1 cellular context compared by ENCODE assay signal in the genomic region with DNA sequence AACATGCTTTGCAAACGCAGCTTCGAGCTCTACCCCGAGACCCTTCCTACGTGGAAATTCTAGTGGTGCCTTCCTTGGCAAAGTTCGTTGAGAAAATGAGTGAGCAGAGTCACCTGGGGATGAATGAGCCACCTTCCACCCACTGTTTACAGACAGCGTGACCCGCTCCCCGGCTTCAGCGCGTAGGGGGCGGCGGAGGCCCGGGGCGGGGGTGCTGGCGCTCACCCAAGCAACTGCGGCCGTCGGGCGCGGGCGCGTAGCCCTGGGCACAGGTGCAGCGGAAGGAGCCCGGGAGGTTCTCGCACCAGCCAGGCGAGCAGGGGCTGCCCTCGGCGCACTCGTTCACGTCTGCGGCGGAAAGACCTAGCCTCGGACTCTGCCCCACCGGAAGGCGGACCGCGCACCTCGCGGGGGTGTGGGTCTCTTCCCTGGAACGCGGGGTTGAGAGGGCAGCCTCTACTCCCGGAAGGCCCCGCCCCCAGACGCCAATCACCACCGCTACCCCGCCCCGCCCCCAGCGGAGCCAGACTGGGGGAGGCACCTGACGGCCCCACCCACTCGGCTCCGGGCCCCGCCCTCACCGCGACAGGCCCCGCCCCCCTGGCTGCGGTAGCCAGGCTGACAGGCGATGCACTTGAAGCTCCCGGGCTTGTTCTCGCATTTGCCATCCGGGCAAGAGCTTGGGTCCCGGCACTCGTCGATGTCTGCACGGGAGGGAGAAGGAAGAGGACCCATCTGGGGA.
TF ChIP-seq lines count a peak whose summit lies in the region.

No MANE protein-coding gene starts in this region.

TF ChIP-seq in K562, 482 proteins besides CTCF, POLR2A, EP300 and RAD21 (continued from another document and continues in another):
- TF ChIP-seq ELK3 (CRISPR knock-in tag; IDR thresholded peaks at IDR 0.05) (no peak), ZNF184 (CRISPR knock-in tag; IDR thresholded peaks at IDR 0.05) (no peak), ZNF175 (CRISPR knock-in tag; IDR thresholded peaks at IDR 0.05; ENCODE audit: low read depth) (no peak), RNF219 (CRISPR knock-in tag; IDR thresholded peaks at IDR 0.05) (no peak), ZNF347 (CRISPR knock-in tag; IDR thresholded peaks at IDR 0.05; ENCODE audit: low read depth) (no peak), ZFP30 (CRISPR knock-in tag; IDR thresholded peaks at IDR 0.05; ENCODE audit: borderline replicate concordance) (no peak), ZNF584 (CRISPR knock-in tag; IDR thresholded peaks at IDR 0.05; ENCODE audit: low read depth) (no peak), SIX5 (IDR thresholded peaks at IDR 0.05; ENCODE audit: borderline replicate concordance in 1 of 2, insufficient read depth in 1 of 2, low read depth in 1 of 2, low read length in 2 of 2) (no peak), ZNF274 (IDR thresholded peaks at IDR 0.05; ENCODE audit: borderline replicate concordance, low read depth, low read length) (no peak), TAF9B (IDR thresholded peaks at IDR 0.05; ENCODE audit: partially characterized antibody) (no peak), SP2 (IDR thresholded peaks at IDR 0.05; ENCODE audit: extremely low read depth, low read depth, low read length, poor library complexity, severe bottlenecking) (no peak), XRCC4 (IDR thresholded peaks at IDR 0.05; ENCODE audit: extremely low read depth, insufficient read depth, insufficient read length) (no peak), ZNF384 (IDR thresholded peaks at IDR 0.05; ENCODE audit: low read depth, low read length) (no peak), THAP12 (CRISPR knock-in tag; IDR thresholded peaks at IDR 0.05) (no peak), ADNP (tag; IDR thresholded peaks at IDR 0.05) (no peak), NFIC (IDR thresholded peaks at IDR 0.05) (peak; percentile 86), POU5F1 (IDR thresholded peaks at IDR 0.05; ENCODE audit: borderline replicate concordance, low read depth, low read length, partially characterized antibody) (no peak), CBFB (CRISPR knock-in tag; IDR thresholded peaks at IDR 0.05) (no peak), TAF15 (IDR thresholded peaks at IDR 0.05; ENCODE audit: low read depth, low read length) (no peak), SOX6 (IDR thresholded peaks at IDR 0.05) (no peak), NCOA6 (IDR thresholded peaks at IDR 0.05) (no peak), MIER1 (IDR thresholded peaks at IDR 0.05; ENCODE audit: low read depth) (no peak), RB1 (IDR thresholded peaks at IDR 0.05; ENCODE audit: low read depth) (0 out of 2 replicates have a peak, but pooled peaks have one; percentile 35), TCF15 (CRISPR knock-in tag; IDR thresholded peaks at IDR 0.05) (no peak; the same call in 1 of the 2 replicates), WHSC1 (IDR thresholded peaks at IDR 0.05; ENCODE audit: low read length) (no peak), HMG20B (CRISPR knock-in tag; IDR thresholded peaks at IDR 0.05) (no peak), OTX1 (CRISPR knock-in tag; IDR thresholded peaks at IDR 0.05) (no peak), ZBTB7A (IDR thresholded peaks at IDR 0.05; ENCODE audit: borderline replicate concordance, control insufficient read depth, low read depth, low read length) (peak; percentile 79; the same call in 1 of the 2 replicates), NELFE (IDR thresholded peaks at IDR 0.05; ENCODE audit: insufficient read depth, insufficient read length) (no peak), TBP (optimal IDR thresholded peaks at IDR 0.05; ENCODE audit: low read depth, low read length) (peak; percentile 19), PML (IDR thresholded peaks at IDR 0.05; ENCODE audit: low read length) (no peak), SIN3A (IDR thresholded peaks at IDR 0.05; ENCODE audit: borderline replicate concordance in 2 of 2, control insufficient read depth in 1 of 2, low read depth in 2 of 2, low read length in 2 of 2) (0 out of 4 replicates have a peak, but pooled peaks of 1 of the 2 experiments have one; percentile 51), BRD4 (IDR thresholded peaks at IDR 0.05) (no peak), ZBTB17 (CRISPR knock-in tag; IDR thresholded peaks at IDR 0.05) (no peak), MYC (IDR thresholded peaks at IDR 0.05; ENCODE audit: low read depth, low read length) (no peak), MYC (CRISPR knock-in tag; IDR thresholded peaks at IDR 0.05; ENCODE audit: borderline replicate concordance, low read depth) (no peak), ELF1 (tag; IDR thresholded peaks at IDR 0.05) (no peak), HNRNPL (IDR thresholded peaks at IDR 0.05; ENCODE audit: low read depth, low read length) (peak; percentile 42; the same call in 1 of the 2 replicates), IRF2 (CRISPR knock-in tag; IDR thresholded peaks at IDR 0.05) (no peak), JUN (IDR thresholded peaks at IDR 0.05; ENCODE audit: borderline replicate concordance, low read depth, low read length) (no peak), JUN (CRISPR knock-in tag; IDR thresholded peaks at IDR 0.05; ENCODE audit: borderline replicate concordance) (no peak), ZNF316 (IDR thresholded peaks at IDR 0.05) (no peak), CCAR2 (IDR thresholded peaks at IDR 0.05; ENCODE audit: low read depth, low read length) (no peak), DDX20 (tag; IDR thresholded peaks at IDR 0.05; ENCODE audit: low read depth) (no peak), ZNF507 (tag; conservative IDR thresholded peaks at IDR 0.05) (no peak), NFXL1 (CRISPR knock-in tag; IDR thresholded peaks at IDR 0.05) (no peak), KLF1 (tag; IDR thresholded peaks at IDR 0.05) (no peak; the same call in 1 of the 2 replicates), CXXC5 (CRISPR knock-in tag; IDR thresholded peaks at IDR 0.05) (peak; percentile 82), GATA2 (CRISPR knock-in tag; IDR thresholded peaks at IDR 0.05) (no peak)
- TF ChIP-seq, protein P1, sequence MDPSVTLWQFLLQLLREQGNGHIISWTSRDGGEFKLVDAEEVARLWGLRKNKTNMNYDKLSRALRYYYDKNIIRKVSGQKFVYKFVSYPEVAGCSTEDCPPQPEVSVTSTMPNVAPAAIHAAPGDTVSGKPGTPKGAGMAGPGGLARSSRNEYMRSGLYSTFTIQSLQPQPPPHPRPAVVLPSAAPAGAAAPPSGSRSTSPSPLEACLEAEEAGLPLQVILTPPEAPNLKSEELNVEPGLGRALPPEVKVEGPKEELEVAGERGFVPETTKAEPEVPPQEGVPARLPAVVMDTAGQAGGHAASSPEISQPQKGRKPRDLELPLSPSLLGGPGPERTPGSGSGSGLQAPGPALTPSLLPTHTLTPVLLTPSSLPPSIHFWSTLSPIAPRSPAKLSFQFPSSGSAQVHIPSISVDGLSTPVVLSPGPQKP (CRISPR knock-in tag; IDR thresholded peaks at IDR 0.05), result no peak
- TF ChIP-seq, protein P2, sequence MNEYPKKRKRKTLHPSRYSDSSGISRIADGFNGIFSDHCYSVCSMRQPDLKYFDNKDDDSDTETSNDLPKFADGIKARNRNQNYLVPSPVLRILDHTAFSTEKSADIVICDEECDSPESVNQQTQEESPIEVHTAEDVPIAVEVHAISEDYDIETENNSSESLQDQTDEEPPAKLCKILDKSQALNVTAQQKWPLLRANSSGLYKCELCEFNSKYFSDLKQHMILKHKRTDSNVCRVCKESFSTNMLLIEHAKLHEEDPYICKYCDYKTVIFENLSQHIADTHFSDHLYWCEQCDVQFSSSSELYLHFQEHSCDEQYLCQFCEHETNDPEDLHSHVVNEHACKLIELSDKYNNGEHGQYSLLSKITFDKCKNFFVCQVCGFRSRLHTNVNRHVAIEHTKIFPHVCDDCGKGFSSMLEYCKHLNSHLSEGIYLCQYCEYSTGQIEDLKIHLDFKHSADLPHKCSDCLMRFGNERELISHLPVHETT (CRISPR knock-in tag; conservative IDR thresholded peaks at IDR 0.05 in 1 of 2, IDR thresholded peaks at IDR 0.05 in 1 of 2), result no peak
- TF ChIP-seq, protein P3, sequence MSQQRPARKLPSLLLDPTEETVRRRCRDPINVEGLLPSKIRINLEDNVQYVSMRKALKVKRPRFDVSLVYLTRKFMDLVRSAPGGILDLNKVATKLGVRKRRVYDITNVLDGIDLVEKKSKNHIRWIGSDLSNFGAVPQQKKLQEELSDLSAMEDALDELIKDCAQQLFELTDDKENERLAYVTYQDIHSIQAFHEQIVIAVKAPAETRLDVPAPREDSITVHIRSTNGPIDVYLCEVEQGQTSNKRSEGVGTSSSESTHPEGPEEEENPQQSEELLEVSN (IDR thresholded peaks at IDR 0.05; ENCODE audit: borderline replicate concordance in 1 of 2, extremely low read depth in 1 of 2, insufficient read depth in 1 of 2, insufficient read length in 1 of 2, low read depth in 1 of 2, low read length in 1 of 2, poor library complexity in 1 of 2, severe bottlenecking in 1 of 2), result peak in 1 of 2 experiments; percentile 39
- TF ChIP-seq, protein P4, sequence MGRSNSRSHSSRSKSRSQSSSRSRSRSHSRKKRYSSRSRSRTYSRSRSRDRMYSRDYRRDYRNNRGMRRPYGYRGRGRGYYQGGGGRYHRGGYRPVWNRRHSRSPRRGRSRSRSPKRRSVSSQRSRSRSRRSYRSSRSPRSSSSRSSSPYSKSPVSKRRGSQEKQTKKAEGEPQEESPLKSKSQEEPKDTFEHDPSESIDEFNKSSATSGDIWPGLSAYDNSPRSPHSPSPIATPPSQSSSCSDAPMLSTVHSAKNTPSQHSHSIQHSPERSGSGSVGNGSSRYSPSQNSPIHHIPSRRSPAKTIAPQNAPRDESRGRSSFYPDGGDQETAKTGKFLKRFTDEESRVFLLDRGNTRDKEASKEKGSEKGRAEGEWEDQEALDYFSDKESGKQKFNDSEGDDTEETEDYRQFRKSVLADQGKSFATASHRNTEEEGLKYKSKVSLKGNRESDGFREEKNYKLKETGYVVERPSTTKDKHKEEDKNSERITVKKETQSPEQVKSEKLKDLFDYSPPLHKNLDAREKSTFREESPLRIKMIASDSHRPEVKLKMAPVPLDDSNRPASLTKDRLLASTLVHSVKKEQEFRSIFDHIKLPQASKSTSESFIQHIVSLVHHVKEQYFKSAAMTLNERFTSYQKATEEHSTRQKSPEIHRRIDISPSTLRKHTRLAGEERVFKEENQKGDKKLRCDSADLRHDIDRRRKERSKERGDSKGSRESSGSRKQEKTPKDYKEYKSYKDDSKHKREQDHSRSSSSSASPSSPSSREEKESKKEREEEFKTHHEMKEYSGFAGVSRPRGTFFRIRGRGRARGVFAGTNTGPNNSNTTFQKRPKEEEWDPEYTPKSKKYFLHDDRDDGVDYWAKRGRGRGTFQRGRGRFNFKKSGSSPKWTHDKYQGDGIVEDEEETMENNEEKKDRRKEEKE (IDR thresholded peaks at IDR 0.05; ENCODE audit: borderline replicate concordance in 1 of 2, control insufficient read depth in 1 of 2, low read depth in 2 of 2, low read length in 1 of 2), result no peak
- TF ChIP-seq, protein P5, sequence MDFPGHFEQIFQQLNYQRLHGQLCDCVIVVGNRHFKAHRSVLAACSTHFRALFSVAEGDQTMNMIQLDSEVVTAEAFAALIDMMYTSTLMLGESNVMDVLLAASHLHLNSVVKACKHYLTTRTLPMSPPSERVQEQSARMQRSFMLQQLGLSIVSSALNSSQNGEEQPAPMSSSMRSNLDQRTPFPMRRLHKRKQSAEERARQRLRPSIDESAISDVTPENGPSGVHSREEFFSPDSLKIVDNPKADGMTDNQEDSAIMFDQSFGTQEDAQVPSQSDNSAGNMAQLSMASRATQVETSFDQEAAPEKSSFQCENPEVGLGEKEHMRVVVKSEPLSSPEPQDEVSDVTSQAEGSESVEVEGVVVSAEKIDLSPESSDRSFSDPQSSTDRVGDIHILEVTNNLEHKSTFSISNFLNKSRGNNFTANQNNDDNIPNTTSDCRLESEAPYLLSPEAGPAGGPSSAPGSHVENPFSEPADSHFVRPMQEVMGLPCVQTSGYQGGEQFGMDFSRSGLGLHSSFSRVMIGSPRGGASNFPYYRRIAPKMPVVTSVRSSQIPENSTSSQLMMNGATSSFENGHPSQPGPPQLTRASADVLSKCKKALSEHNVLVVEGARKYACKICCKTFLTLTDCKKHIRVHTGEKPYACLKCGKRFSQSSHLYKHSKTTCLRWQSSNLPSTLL (IDR thresholded peaks at IDR 0.05), result no peak
- TF ChIP-seq, protein P6, sequence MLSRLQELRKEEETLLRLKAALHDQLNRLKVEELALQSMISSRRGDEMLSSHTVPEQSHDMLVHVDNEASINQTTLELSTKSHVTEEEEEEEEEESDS (CRISPR knock-in tag; IDR thresholded peaks at IDR 0.05), result no peak
